23 cellular contexts compared by ENCODE assay signal in the genomic region with DNA sequence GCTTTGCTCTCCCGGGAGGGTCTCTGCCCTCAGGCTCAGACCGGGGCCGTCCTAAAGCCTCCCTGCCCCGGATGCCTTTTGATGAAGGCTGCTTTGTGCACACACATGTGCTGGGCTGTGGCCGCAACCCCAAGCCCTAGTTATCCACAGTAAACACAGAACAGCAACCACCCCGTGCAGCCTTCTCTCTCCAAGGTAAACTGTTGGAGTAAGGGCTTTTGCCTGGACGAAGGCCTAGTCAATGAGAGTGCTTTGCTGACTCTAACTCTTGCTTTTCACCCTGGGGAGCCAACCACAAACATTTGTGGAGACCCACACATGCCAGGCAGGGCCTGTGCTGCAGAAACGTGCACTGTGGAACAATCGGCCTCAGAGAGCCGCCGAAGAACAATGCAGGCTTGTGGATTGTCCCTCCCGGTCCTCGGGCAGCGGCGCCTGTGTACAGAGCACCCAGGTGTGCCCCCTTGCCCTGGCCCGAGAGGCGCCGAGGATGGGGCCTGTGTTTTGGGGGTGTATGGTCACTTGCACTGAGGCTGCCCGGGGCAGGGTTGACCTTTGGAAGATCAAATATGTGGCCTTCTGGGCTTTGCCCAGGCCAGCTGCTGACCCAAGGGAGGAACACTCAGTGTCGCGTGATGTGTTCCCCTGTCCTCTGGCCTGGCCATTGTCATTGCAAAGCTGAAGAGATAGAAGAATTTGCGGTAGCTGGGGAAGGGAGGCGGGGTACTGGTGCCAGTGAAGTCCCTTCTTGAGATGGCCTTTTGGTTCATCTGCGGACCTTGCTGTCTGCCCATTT. TPM values are rescaled to one million over a fixed set of nuclear protein-coding genes. Genes with fewer than 3 reads are reported as not detected.
A peak's percentile ranks its signal among the peaks of the same experiment; 100 is the strongest.
DNase-seq lines count a peak whose midpoint lies in the region; ATAC-seq, FAIRE-seq and TF ChIP-seq lines count a peak whose summit lies in the region.
"Had no signal": no experiment of that assay in that cellular context is flagged by ENCODE, and none has a peak within 500 bp of the region (broad histone marks: within the 10 kb centered on the region; RNA-seq: fewer than 3 reads in every experiment).

No MANE protein-coding gene starts in this region.

- intact Hi-C loops in HepG2 (cut with micrococcal nuclease; ENCODE audit: unreplicated experiment), result loop anchor here (1.0 to 5.0 kb wide), 4 partner anchors 29 to 88 kb away; partner anchors contain the start of gene CTIF

- H3K27me3 ChIP-seq in HepG2 (ENCODE audit: control insufficient read depth in 1 of 2, insufficient read depth in 2 of 2, low read length in 2 of 2), result no peaks in the 10 kb centered on the region
- H3K27me3 ChIP-seq in mesendoderm (ENCODE audit: insufficient read depth, low read length, poor library complexity), result no peaks in the 10 kb centered on the region
- H3K27me3 ChIP-seq: cardiac muscle cell, upper lobe of left lung had no signal

- peaks cover 53% of the 10 kb centered on the region for H3K79me2 ChIP-seq in HepG2 (ENCODE audit: insufficient read depth, low read length)
- H3K79me2 ChIP-seq in mesendoderm (ENCODE audit: control insufficient read depth, insufficient read depth, low read length), result no peaks in the 10 kb centered on the region

- no peak overlapping the region for H4K8ac ChIP-seq in mesendoderm (ENCODE audit: low read depth, low read length)

- no peaks in the 10 kb centered on the region for H3K27me3 Mint-ChIP-seq in chondrocyte (ENCODE audit: low read depth)
- H3K27me3 Mint-ChIP-seq in activated CD4-positive, alpha-beta T cell treated with anti-CD3 and anti-CD28 coated beads, Interleukin-2, amount 10 ng/mL, durations not matched to agents 7 days and 5 days, result no peaks in the 10 kb centered on the region

- DNase-seq in Ammon's horn (ENCODE audit: low spot score), result peak; percentile 85
- DNase-seq in chondrocyte (ENCODE audit: low spot score), result no peak
- DNase-seq in HepG2 (ENCODE audit: low spot score), result peak; percentile 92
- peak; percentile 83 for DNase-seq in putamen (ENCODE audit: low spot score)
- no peak for DNase-seq in activated CD4-positive, alpha-beta T cell treated with anti-CD3 and anti-CD28 coated beads, Interleukin-2, amount 10 ng/mL, durations not matched to agents 7 days and 5 days
- DNase-seq in islet precursor cell, result no peak
- DNase-seq in mesendoderm, result no peak
- DNase-seq: 8988T; activated CD8-positive, alpha-beta memory T cell treated with anti-CD3 and anti-CD28 coated beads, Interleukin-2, amount 50 U/mL, for 48 hours; activated naive CD4-positive, alpha-beta T cell; DMS 273 treated with DMSO at 0.1 percent for 48 hours; HFFc6; MM.1S; NCI-H1694 treated with DMSO at 0.1 percent for 48 hours; NCI-H510A; stimulated activated CD4-positive, alpha-beta T cell treated with anti-CD3 and anti-CD28 coated beads, Interleukin-4, amount 100 ng/mL, for 24 hours; stimulated activated CD8-positive, alpha-beta memory T cell treated with anti-CD3 and anti-CD28 coated beads, Interleukin-4, amount 100 ng/mL, for 48 hours had no signal

- peak; percentile 75 to 77; a peak in 2 of 4 replicates for TF ChIP-seq EP300 in HepG2 (IDR thresholded peaks at IDR 0.05; ENCODE audit: low read depth in 2 of 2, low read length in 2 of 2)
- peak; percentile 66 for TF ChIP-seq EP300 in HepG2 (CRISPR knock-in tag; IDR thresholded peaks at IDR 0.05; ENCODE audit: borderline replicate concordance)

- H2BK5ac ChIP-seq in mesendoderm (ENCODE audit: low read length), result no peak overlapping the region

- peak overlapping the region; percentile 18 for H3K4me3 Mint-ChIP-seq in chondrocyte (ENCODE audit: unreplicated experiment)
- H3K4me3 Mint-ChIP-seq in activated CD4-positive, alpha-beta T cell treated with anti-CD3 and anti-CD28 coated beads, Interleukin-2, amount 10 ng/mL, durations not matched to agents 7 days and 5 days, result no peak overlapping the region
- H3K4me3 Mint-ChIP-seq: HFFc6; T-helper 2 cell treated with Interferon-gamma antibody and Interleukin-4, amounts not matched to agents 5 μg/mL and 100 μg/mL, for 36 hours had no signal

- no peak for TF ChIP-seq CTCF in chondrocyte (IDR thresholded peaks at IDR 0.05)
- TF ChIP-seq CTCF in HepG2 (CRISPR knock-in tag; IDR thresholded peaks at IDR 0.05), result no peak

- no peak overlapping the region for H3K4ac ChIP-seq in mesendoderm (ENCODE audit: low read depth, low read length)

- H4K20me1 ChIP-seq in HepG2 (ENCODE audit: insufficient read depth, low read length), result peaks cover 5% of the 10 kb centered on the region; the same call in 1 of the 2 replicates

- H3K27ac ChIP-seq in HepG2 (ENCODE audit: extremely low read length, insufficient read depth, low read length), result peak overlapping the region; percentile 94
- no peak overlapping the region for H3K27ac ChIP-seq in mesendoderm (ENCODE audit: low read depth, low read length)
- H3K27ac ChIP-seq: C4-2B, cardiac muscle cell, upper lobe of left lung had no signal

- FAIRE-seq in HepG2 (lab: Jason Lieb, UNC), result peak; percentile 62

- H3K18ac ChIP-seq in mesendoderm (ENCODE audit: low read length), result no peak overlapping the region

- no peaks in the 10 kb centered on the region for H3K9me3 ChIP-seq in HepG2 (ENCODE audit: low read length)
- H3K9me3 ChIP-seq: upper lobe of left lung had no signal

- TF ChIP-seq POLR2A in HepG2 (IDR thresholded peaks at IDR 0.05; ENCODE audit: insufficient read depth in 1 of 2, low read depth in 2 of 2, low read length in 2 of 2), result peak in 1 of 2 experiments; percentile 53; a peak in 2 of 4 replicates

- H3K23ac ChIP-seq in mesendoderm (ENCODE audit: low read length), result no peak overlapping the region

- peaks cover 13% of the 10 kb centered on the region for H3K36me3 Mint-ChIP-seq in chondrocyte (ENCODE audit: low read depth)
- no peaks in the 10 kb centered on the region for H3K36me3 Mint-ChIP-seq in activated CD4-positive, alpha-beta T cell treated with anti-CD3 and anti-CD28 coated beads, Interleukin-2, amount 10 ng/mL, durations not matched to agents 7 days and 5 days (ENCODE audit: low read depth)

- H3K27ac Mint-ChIP-seq in chondrocyte (ENCODE audit: unreplicated experiment), result peak overlapping the region; percentile 88
- no peak overlapping the region for H3K27ac Mint-ChIP-seq in activated CD4-positive, alpha-beta T cell treated with anti-CD3 and anti-CD28 coated beads, Interleukin-2, amount 10 ng/mL, durations not matched to agents 7 days and 5 days
- H3K27ac Mint-ChIP-seq: HFFc6; T-helper 2 cell treated with Interferon-gamma antibody and Interleukin-4, amounts not matched to agents 5 μg/mL and 100 μg/mL, for 36 hours had no signal

- peak overlapping the region; percentile 30 for H2AFZ ChIP-seq in HepG2 (ENCODE audit: low read length)

- POLR2A ChIA-PET in HepG2 (lab: Yijun Ruan, JAX), result interaction anchor here (0.7 to 2.5 kb wide), 10 partner anchors 12 to 326 kb away, joined by 3 to 14 read pairs (median 4); partner anchors contain the start of gene CTIF
- POLR2A ChIA-PET in activated CD4-positive, alpha-beta T cell treated with anti-CD3 and anti-CD28 coated beads, Interleukin-2, amount 10 ng/mL, durations not matched to agents 7 days and 5 days (lab: Charles Lee), result interaction anchor here (0.7 kb wide), 1 partner anchor 80 kb away, joined by 4 read pairs; no protein-coding TSS in a partner anchor

- H3K4me3 ChIP-seq in HepG2 (replicated peaks in 1 of 3; ENCODE audit: insufficient read depth in 1 of 3, low read depth in 2 of 3, low read length in 3 of 3), result peak overlapping the region; percentile 38 to 64 (median 40)
- H3K4me3 ChIP-seq in mesendoderm (ENCODE audit: low read length), result no peak overlapping the region
- H3K4me3 ChIP-seq: cardiac muscle cell, lung, upper lobe of left lung had no signal

- no peak overlapping the region for H2AK5ac ChIP-seq in mesendoderm (ENCODE audit: low read length)

- no peak for TF ChIP-seq RAD21 in HepG2 (CRISPR knock-in tag; IDR thresholded peaks at IDR 0.05)

- BruUV-seq in HepG2 (replicated peaks; lab: Mats Ljungman, UMichigan), result no TSS peak

- H2BK15ac ChIP-seq in mesendoderm (replicated peaks; ENCODE audit: low read depth), result no peak overlapping the region

- H3K36me3 ChIP-seq in HepG2 (replicated peaks in 1 of 2; ENCODE audit: control insufficient read depth in 1 of 2, insufficient read depth in 2 of 2, low read length in 2 of 2), result no peaks in the 10 kb centered on the region; a peak in 1 of 5 replicates
- H3K36me3 ChIP-seq in mesendoderm (ENCODE audit: control insufficient read depth, insufficient read depth, low read length), result no peaks in the 10 kb centered on the region
- H3K36me3 ChIP-seq: cardiac muscle cell had no signal

- H3K79me1 ChIP-seq in mesendoderm (ENCODE audit: low read length), result peaks cover 3% of the 10 kb centered on the region

- peak overlapping the region; percentile 69 for H3K9ac ChIP-seq in HepG2 (ENCODE audit: insufficient read depth, low read depth, low read length)
- no peak overlapping the region for H3K9ac ChIP-seq in mesendoderm (ENCODE audit: low read length)

- H2BK120ac ChIP-seq in mesendoderm (ENCODE audit: low read depth, low read length), result no peak overlapping the region

- H4K5ac ChIP-seq in mesendoderm (ENCODE audit: low read length), result no peak overlapping the region

- peak overlapping the region; percentile 84 for H3K4me2 ChIP-seq in HepG2 (ENCODE audit: low read depth, low read length)
- H3K4me2 ChIP-seq in mesendoderm (ENCODE audit: low read length), result no peak overlapping the region

- CTCF ChIA-PET in HepG2 (lab: Yijun Ruan, JAX; ENCODE audit: low intra/inter-chr PET ratio, low total read pairs), result no interaction called here
- CTCF ChIA-PET in activated CD4-positive, alpha-beta T cell treated with anti-CD3 and anti-CD28 coated beads, Interleukin-2, amount 10 ng/mL, durations not matched to agents 7 days and 5 days (lab: Charles Lee), result interaction anchor here (1.4 kb wide), 1 partner anchor 8 kb away, joined by 3 read pairs; no protein-coding TSS in a partner anchor

- in situ Hi-C loops in HepG2 (cut with HindIII; ENCODE audit: extremely low pct_ligation_motif_present, low pct_unique_long_range_greater_than_20kb), result loop anchor here (10.0 kb wide), 1 partner anchor 101 kb away; no protein-coding TSS in a partner anchor

- H3K4me1 ChIP-seq in HepG2 (ENCODE audit: insufficient read depth, low read length) (peaks cover 81% of the 10 kb centered on the region), mesendoderm (ENCODE audit: control insufficient read depth, low read depth, low read length) (peaks cover 6% of the 10 kb centered on the region)
- H3K4me1 ChIP-seq: upper lobe of left lung had no signal

- no peak overlapping the region for H3K56ac ChIP-seq in mesendoderm (ENCODE audit: low read length)

- ATAC-seq in HepG2 (peak; percentile 89), GM21619 (IDR thresholded peaks at IDR 0.05; ENCODE audit: unreplicated experiment) (no peak)

- H3K9me3 Mint-ChIP-seq in chondrocyte (ENCODE audit: low read depth), result peaks cover 7% of the 10 kb centered on the region
- H3K9me3 Mint-ChIP-seq in activated CD4-positive, alpha-beta T cell treated with anti-CD3 and anti-CD28 coated beads, Interleukin-2, amount 10 ng/mL, durations not matched to agents 7 days and 5 days, result peaks cover 2% of the 10 kb centered on the region
- H3K9me3 Mint-ChIP-seq: HFFc6; T-helper 2 cell treated with Interferon-gamma antibody and Interleukin-4, amounts not matched to agents 5 μg/mL and 100 μg/mL, for 36 hours had no signal

- peaks cover 85% of the 10 kb centered on the region for H3K4me1 Mint-ChIP-seq in chondrocyte (ENCODE audit: low read depth)
- no peaks in the 10 kb centered on the region for H3K4me1 Mint-ChIP-seq in activated CD4-positive, alpha-beta T cell treated with anti-CD3 and anti-CD28 coated beads, Interleukin-2, amount 10 ng/mL, durations not matched to agents 7 days and 5 days

- 2% methylated on average over 9 of the region's 24 CpGs for WGBS in HepG2 (ENCODE audit: low lambda C conversion rate)
- WGBS in mesendoderm (ENCODE audit: extremely low coverage, insufficient coverage, low lambda C conversion rate), result no CpG with 5 or more reads among the region's 24 CpGs

RNA-seq across cellular contexts. Expression of gene CTIF, which starts 37.0 kb away (rescaled TPM):
- total RNA-seq in chondrocyte (173 to 236 TPM (median 184 TPM) in 3 replicates), HepG2 (2016; rRNA removed; fragmentation: Illumina TruSeq; extraction: Trizol) (13.1 and 18.2 TPM in 2 replicates)
- total RNA-seq in HepG2 (2016; cell fraction: cytosol; rRNA removed; fragmentation: Illumina TruSeq; extraction: Trizol; ENCODE audit: low read depth), result 4.1 and 4.9 TPM in 2 replicates
- 10.5 and 19.8 TPM in 2 replicates for total RNA-seq in HepG2 (2016; cell fraction: insoluble cytoplasmic fraction; rRNA removed; fragmentation: Illumina TruSeq; extraction: Trizol)
- 7.0 and 7.8 TPM in 2 replicates for total RNA-seq in HepG2 (2016; cell fraction: membrane; rRNA removed; fragmentation: Illumina TruSeq; extraction: Trizol)
- 22.7 and 28.6 TPM in 2 replicates for total RNA-seq in HepG2 (2016; cell fraction: nucleus; rRNA removed; fragmentation: Illumina TruSeq; extraction: Trizol)
- 22.1 and 28.0 TPM in 2 replicates for polyA plus RNA-seq in HepG2 (2011; rRNA removed)
- 5.6 and 9.5 TPM in 2 replicates for polyA plus RNA-seq in HepG2 (2011; cell fraction: cytosol; rRNA removed)
- 92.5 and 147 TPM in 2 replicates for polyA plus RNA-seq in HepG2 (2011; cell fraction: nucleus; rRNA removed)
- polyA plus RNA-seq in HepG2 (2012), result 14.2 and 17.3 TPM in 2 replicates
- polyA plus RNA-seq in HepG2 (2016; cell fraction: cytosol; fragmentation: Illumina TruSeq; extraction: Trizol; ENCODE audit: low read depth), result 2.1 and 2.2 TPM in 2 replicates
- 12.5 and 14.6 TPM in 2 replicates for polyA plus RNA-seq in HepG2 (2016; cell fraction: insoluble cytoplasmic fraction; fragmentation: Illumina TruSeq; extraction: Trizol; ENCODE audit: low read depth)
- 6.0 and 6.2 TPM in 2 replicates for polyA plus RNA-seq in HepG2 (2016; cell fraction: membrane; fragmentation: Illumina TruSeq; extraction: Trizol; ENCODE audit: low read depth)
- 62.2 and 63.8 TPM in 2 replicates for polyA plus RNA-seq in HepG2 (2016; cell fraction: nucleus; fragmentation: Illumina TruSeq; extraction: Trizol; ENCODE audit: insufficient read depth, low read depth)
- polyA minus RNA-seq in HepG2 (2011; rRNA and poly(A)+ RNA removed; ENCODE audit: low replicate concordance), result 14.1 and 41.2 TPM in 2 replicates
- 7.6 and 10.5 TPM in 2 replicates for polyA minus RNA-seq in HepG2 (2011; cell fraction: cytosol; rRNA and poly(A)+ RNA removed)
- polyA minus RNA-seq in HepG2 (2011; cell fraction: nucleus; rRNA and poly(A)+ RNA removed), result 27.8 and 33.2 TPM in 2 replicates
- total RNA-seq in activated CD4-positive, alpha-beta T cell treated with anti-CD3 and anti-CD28 coated beads, Interleukin-2, amount 10 ng/mL, durations not matched to agents 7 days and 5 days, result 1 to 10 TPM; 1.5 to 2.7 TPM
- polyA plus RNA-seq in mesendoderm (2013, experiment 1 of 2), result 11.5 TPM
- 14.5 TPM for polyA plus RNA-seq in mesendoderm (2013, experiment 2 of 2)

Comparison
In these comparisons a context has a peak if more than half of its experiments do, and no peak if none do; other contexts are left out.
1. DNase-seq: peak in Ammon's horn (single experiment), HepG2 (single experiment) and putamen (single experiment); none in chondrocyte (single experiment), activated CD4-positive, alpha-beta T cell treated with anti-CD3 and anti-CD28 coated beads, Interleukin-2, amount 10 ng/mL, durations not matched to agents 7 days and 5 days (single experiment), islet precursor cell (single experiment) and mesendoderm (single experiment).